In genomic region chr16:25111403-25112166, GRCh38 we compare ENCODE assay signal across 8 cellular contexts. TPM values are rescaled to one million over a fixed set of nuclear protein-coding genes. Genes with fewer than 3 reads are reported as not detected.
DNase-seq lines count a peak whose midpoint lies in the region; ATAC-seq and TF ChIP-seq lines count a peak whose summit lies in the region.

Gene LCMT1, plus strand, starts transcription at chr16:25111742. Its CDS starts 142 bp downstream, at chr16:25111884.

- H3K27me3 ChIP-seq in CD8-positive, alpha-beta T cell (ENCODE audit: insufficient read depth, low read length): no peaks in the 10 kb centered on the region
- no peaks in the 10 kb centered on the region for H3K27me3 ChIP-seq in lower lobe of right lung (ENCODE audit: low read depth)

- TF ChIP-seq CTCF in CD8-positive, alpha-beta T cell (IDR thresholded peaks at IDR 0.05): no peak
- TF ChIP-seq CTCF in lower lobe of right lung (IDR thresholded peaks at IDR 0.05): no peak

- H3K4me3 ChIP-seq in CD8-positive, alpha-beta T cell (ENCODE audit: low read depth, low read length): peak within 1 kb of the TSS; percentile 85
- peak within 1 kb of the TSS; percentile 96 for H3K4me3 ChIP-seq in lower lobe of right lung

- peaks cover 29% of the 10 kb centered on the region for H3K4me1 ChIP-seq in CD8-positive, alpha-beta T cell (ENCODE audit: insufficient read depth, low read length)
- peaks cover 42% of the 10 kb centered on the region for H3K4me1 ChIP-seq in lower lobe of right lung

- peak within 1 kb of the TSS; percentile 62 for H3K27ac ChIP-seq in CD8-positive, alpha-beta T cell (ENCODE audit: low read depth, low read length)
- H3K27ac ChIP-seq in lower lobe of right lung: peak within 1 kb of the TSS; percentile 87

- peaks cover 68% of the 10 kb centered on the region for H3K4me1 Mint-ChIP-seq in CD8-positive, alpha-beta T cell (ENCODE audit: low read depth)

- no peaks in the 10 kb centered on the region for H3K9me3 Mint-ChIP-seq in CD8-positive, alpha-beta T cell

- ATAC-seq in CD8-positive, alpha-beta T cell: peak; percentile 89
- ATAC-seq in GM19467 (IDR thresholded peaks at IDR 0.05; ENCODE audit: unreplicated experiment) (peak; percentile 94), lower lobe of right lung (peak; percentile 94 to 95)

- CTCF ChIA-PET in CD8-positive, alpha-beta T cell (lab: Charles Lee): interaction anchor here (0.6 to 8.8 kb wide), 9 partner anchors 44 to 133 kb away, joined by 3 to 79 read pairs (median 5); no protein-coding TSS in a partner anchor

- intact Hi-C loops in CD8-positive, alpha-beta T cell (cut with DNase I, micrococcal nuclease): loop anchor here (1.0 to 10.0 kb wide), 8 partner anchors 45 to 571 kb away; partner anchors contain the start of genes ARHGAP17 (in 2 of the 2), TNRC6A (in 1 of the 2) and ZKSCAN2 (in 1 of the 2)
- intact Hi-C loops in lower lobe of right lung (cut with DNase I): no loop called here

- peak within 1 kb of the TSS; percentile 93 for H3K27ac Mint-ChIP-seq in CD8-positive, alpha-beta T cell

- peak within 1 kb of the TSS; percentile 95 for H3K4me3 Mint-ChIP-seq in CD8-positive, alpha-beta T cell

- peaks cover 24% of the 10 kb centered on the region for H3K36me3 Mint-ChIP-seq in CD8-positive, alpha-beta T cell

- no peaks in the 10 kb centered on the region for H3K9me3 ChIP-seq in CD8-positive, alpha-beta T cell (ENCODE audit: low read length)
- H3K9me3 ChIP-seq in lower lobe of right lung: no peaks in the 10 kb centered on the region

- POLR2A ChIA-PET in CD8-positive, alpha-beta T cell (lab: Charles Lee): interaction anchor here (0.6 to 4.1 kb wide), 9 partner anchors 15 to 95 kb away, joined by 3 to 30 read pairs (median 6); partner anchors contain the start of gene ARHGAP17

- DNase-seq in CD8-positive, alpha-beta T cell: peak; percentile 79 to 93 (median 85)
- peak; percentile 93 for DNase-seq in HS-27A (ENCODE audit: low read depth)
- DNase-seq in NK-92 (lab: John Stamatoyannopoulos, UW; ENCODE audit: unreplicated experiment): peak; percentile 74
- peak; percentile 74 to 77 for DNase-seq in activated CD8-positive, alpha-beta memory T cell treated with anti-CD3 and anti-CD28 coated beads for 1 hour (ENCODE audit: extremely low read depth in 1 of 2, low read depth in 1 of 2)
- DNase-seq in effector CD4-positive, alpha-beta T cell: peak; percentile 86
- peak; percentile 94 for DNase-seq in lower lobe of right lung
- DNase-seq in stimulated activated CD4-positive, alpha-beta T cell treated with anti-CD3 and anti-CD28 coated beads, TNF-alpha, amount 100 ng/mL, for 24 hours (ENCODE audit: low read depth in 3 of 3): peak; percentile 80 to 92 (median 89)

- no peaks in the 10 kb centered on the region for H3K27me3 Mint-ChIP-seq in CD8-positive, alpha-beta T cell (ENCODE audit: low read depth)

- H3K36me3 ChIP-seq in CD8-positive, alpha-beta T cell (ENCODE audit: insufficient read depth, low read length): no peaks in the 10 kb centered on the region
- peaks cover 4% of the 10 kb centered on the region for H3K36me3 ChIP-seq in lower lobe of right lung

RNA-seq across cellular contexts. Expression of gene LCMT1, which starts in this region (rescaled TPM):
- 10 to 100 TPM; 20.9 to 28.6 TPM for total RNA-seq in CD8-positive, alpha-beta T cell
- total RNA-seq in lower lobe of right lung: 35.7 TPM

Comparison
In these comparisons a context has a peak if more than half of its experiments do, and no peak if none do; other contexts are left out.
1. Peak in every context shown above with its lines: DNase-seq, ATAC-seq, H3K4me3 ChIP-seq and H3K27ac ChIP-seq.